16 cellular contexts compared by ENCODE assay signal in the genomic region with DNA sequence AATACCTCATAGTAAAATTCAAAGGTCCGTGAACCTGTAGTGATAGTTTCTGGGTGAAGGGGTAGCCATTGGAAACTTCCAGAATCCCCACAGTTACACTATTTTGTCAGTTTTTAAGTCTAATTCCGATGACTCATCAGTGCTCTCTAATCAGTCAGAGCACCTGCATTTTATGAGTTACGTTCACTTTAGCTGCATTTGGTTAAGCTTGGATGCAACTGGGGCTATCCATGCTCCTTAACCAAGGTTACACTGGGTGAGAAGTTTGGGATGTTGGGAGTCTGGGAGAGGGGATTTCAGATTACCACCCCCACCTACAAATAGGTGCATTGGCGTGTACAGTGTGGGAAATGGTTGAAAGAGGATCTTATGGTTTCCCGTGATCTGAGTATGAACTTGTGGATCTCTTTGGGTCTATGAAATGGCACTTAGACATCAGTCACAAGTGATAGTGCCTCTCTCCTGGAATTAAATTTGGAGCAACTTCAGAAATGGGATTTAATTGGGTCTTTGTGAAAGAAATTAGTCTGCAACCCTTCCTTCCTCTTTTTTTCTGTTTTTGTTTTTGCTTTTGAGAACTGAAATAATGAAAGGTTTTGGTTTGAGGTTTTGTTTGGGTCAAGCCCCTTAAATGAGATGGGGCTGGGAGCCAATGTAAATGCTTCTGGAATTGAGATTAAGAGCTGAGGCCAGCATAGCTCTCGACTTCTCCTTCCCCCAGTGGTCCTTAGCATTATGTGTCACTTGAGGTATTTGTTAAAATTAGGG. TPM values are rescaled to one million over a fixed set of nuclear protein-coding genes. Genes with fewer than 3 reads are reported as not detected.
DNase-seq lines count a peak whose midpoint lies in the region; ATAC-seq, FAIRE-seq and TF ChIP-seq lines count a peak whose summit lies in the region.
"Had no signal": no experiment of that assay in that cellular context is flagged by ENCODE, and none has a peak within 500 bp of the region (broad histone marks: within the 10 kb centered on the region; RNA-seq: fewer than 3 reads in every experiment).

No MANE protein-coding gene starts in this region.

- in situ Hi-C loops in GM12878 (cut with MboI), result no loop called here

- 23% methylated on average over 6 of the region's 6 CpGs for WGBS in GM12878 (ENCODE audit: insufficient coverage, insufficient replicate concordance, low lambda C conversion rate, missing lambda C conversion rate)
- 78% methylated on average over 6 of the region's 6 CpGs for WGBS in prostate gland

- no peaks in the 10 kb centered on the region for H3K79me2 ChIP-seq in KMS-11 (ENCODE audit: insufficient read depth, low read depth)
- no peaks in the 10 kb centered on the region for H3K79me2 ChIP-seq in GM12878 (ENCODE audit: control insufficient read depth, insufficient read depth, low read length)

- BruUV-seq in GM12878 (replicated peaks; lab: Mats Ljungman, UMichigan), result no TSS peak

- H3K27ac ChIP-seq in KMS-11 (no peak overlapping the region), GM12878 (ENCODE audit: control insufficient read depth, insufficient read depth) (no peak overlapping the region), prostate gland (peak overlapping the region; percentile 81 to 90)
- H3K27ac ChIP-seq: cardiac muscle cell, sigmoid colon had no signal

- H2AFZ ChIP-seq in KMS-11 (ENCODE audit: low read depth) (no peak overlapping the region), GM12878 (ENCODE audit: control insufficient read depth, low read depth, low read length) (no peak overlapping the region)

- H3K36me3 ChIP-seq in KMS-11 (ENCODE audit: insufficient read depth) (no peaks in the 10 kb centered on the region), GM12878 (ENCODE audit: control insufficient read depth in 2 of 2, insufficient read depth in 2 of 2, low read length in 1 of 2) (no peaks in the 10 kb centered on the region), prostate gland (peaks cover 0 to 2% of the 10 kb centered on the region in 2 donors)
- H3K36me3 ChIP-seq: cardiac muscle cell, sigmoid colon had no signal

- no peak for DNase-seq in GM12892 (ENCODE audit: insufficient read length)
- no peak for DNase-seq in GM12878 (ENCODE audit: low read depth, low spot score)
- no peak for DNase-seq in prostate gland (ENCODE audit: low spot score)
- DNase-seq in NCI-H446 (lab: John Stamatoyannopoulos, UW), result no peak
- no peak for DNase-seq in activated CD4-positive, CD25-positive, alpha-beta regulatory T cell treated with anti-CD3 and anti-CD28 coated beads, Interleukin-2, amount 50 U/mL, for 72 hours
- DNase-seq in NCI-H2081 (lab: John Stamatoyannopoulos, UW), result no peak
- DNase-seq: CD8-positive, alpha-beta memory T cell; GF-D8; head of caudate nucleus; left cardiac atrium; naive B cell; NCI-H2171; Peyer's patch; sigmoid colon had no signal

- CTCF ChIA-PET in GM12878 (lab: Yijun Ruan, JAX), result no interaction called here

- RAD21 ChIA-PET in GM12878 (lab: Charles Lee; ENCODE audit: unreplicated experiment), result no interaction called here

- intact Hi-C loops in GM12878 (cut with micrococcal nuclease; ENCODE audit: unreplicated experiment), result loop anchor here (5.0 kb wide), 1 partner anchor 65 kb away; no protein-coding TSS in a partner anchor
- intact Hi-C loops in prostate gland (cut with DNase I), result no loop called here

- no peak for TF ChIP-seq EP300 in GM12878 (IDR thresholded peaks at IDR 0.05; ENCODE audit: borderline replicate concordance in 1 of 2, control insufficient read depth in 1 of 2, low read depth in 2 of 2, low read length in 2 of 2)

- no peak overlapping the region for H3K9ac ChIP-seq in KMS-11
- no peak overlapping the region for H3K9ac ChIP-seq in GM12878 (ENCODE audit: control insufficient read depth, insufficient read depth, low read length)

- no peak for TF ChIP-seq CTCF in KMS-11 (conservative IDR thresholded peaks at IDR 0.05; ENCODE audit: low read depth, low read length)
- TF ChIP-seq CTCF in GM12878 (IDR thresholded peaks at IDR 0.05 in 2 of 3, conservative IDR thresholded peaks at IDR 0.05 in 1 of 3; ENCODE audit: control insufficient read depth in 2 of 3, extremely low read depth in 1 of 3, insufficient read depth in 1 of 3, low read depth in 3 of 3, low read length in 3 of 3), result no peak
- TF ChIP-seq CTCF in prostate gland (IDR thresholded peaks at IDR 0.05), result no peak

- no peak for TF ChIP-seq POLR2A in GM12892 (IDR thresholded peaks at IDR 0.05; ENCODE audit: low read depth, low read length)
- no peak for TF ChIP-seq POLR2A in GM12878 (IDR thresholded peaks at IDR 0.05; ENCODE audit: low read depth, low read length)
- TF ChIP-seq POLR2A in prostate gland (IDR thresholded peaks at IDR 0.05), result no peak

- peak; percentile 70 for FAIRE-seq in GM12892 (lab: Jason Lieb, UNC)
- FAIRE-seq in GM12878 (lab: Jason Lieb, UNC), result no peak

- H3K9me3 ChIP-seq in GM12878 (replicated peaks; ENCODE audit: control insufficient read depth, insufficient read depth, low read length) (no peaks in the 10 kb centered on the region; the same call in 1 of the 3 replicates), prostate gland (no peaks in the 10 kb centered on the region)
- H3K9me3 ChIP-seq: Peyer's patch, sigmoid colon had no signal

- H3K4me2 ChIP-seq in KMS-11, result peak overlapping the region; percentile 92; the same call in 1 of the 2 replicates
- H3K4me2 ChIP-seq in GM12878 (ENCODE audit: control insufficient read depth, insufficient read depth), result peak overlapping the region; percentile 66

- no peak overlapping the region for H3K4me3 ChIP-seq in KMS-11 (IDR thresholded peaks at IDR 0.05; ENCODE audit: insufficient read depth, low read depth, low read length)
- H3K4me3 ChIP-seq in GM12878, result peak overlapping the region; percentile 9; the same call in 1 of the 2 replicates
- H3K4me3 ChIP-seq in prostate gland, result no peak overlapping the region
- H3K4me3 ChIP-seq: cardiac muscle cell, Peyer's patch, sigmoid colon had no signal

- H3K27me3 ChIP-seq in KMS-11 (ENCODE audit: insufficient read depth, low read depth), result no peaks in the 10 kb centered on the region; the same call in 1 of the 2 replicates
- no peaks in the 10 kb centered on the region for H3K27me3 ChIP-seq in GM12878 (replicated peaks in 1 of 2; ENCODE audit: control insufficient read depth in 2 of 2, insufficient read depth in 2 of 2, low read length in 1 of 2)
- H3K27me3 ChIP-seq in prostate gland (replicated peaks; ENCODE audit: insufficient read depth), result no peaks in the 10 kb centered on the region
- H3K27me3 ChIP-seq: cardiac muscle cell, Peyer's patch, sigmoid colon had no signal

- H3K4me1 ChIP-seq in KMS-11 (ENCODE audit: low read depth, poor library complexity, severe bottlenecking), result peaks cover 47% of the 10 kb centered on the region
- peaks cover 41% of the 10 kb centered on the region for H3K4me1 ChIP-seq in GM12878 (ENCODE audit: control insufficient read depth, insufficient read depth, low read length)
- peaks cover 33% of the 10 kb centered on the region for H3K4me1 ChIP-seq in prostate gland (replicated peaks)
- H3K4me1 ChIP-seq: sigmoid colon had no signal

- peak; percentile 28 for ATAC-seq in GM12878
- ATAC-seq: left cardiac atrium had no signal

- no peaks in the 10 kb centered on the region for H4K20me1 ChIP-seq in KMS-11 (ENCODE audit: insufficient read depth)
- H4K20me1 ChIP-seq in GM12878 (ENCODE audit: control insufficient read depth, insufficient read depth), result no peaks in the 10 kb centered on the region

- POLR2A ChIA-PET in GM12878 (lab: Charles Lee), result no interaction called here

- no peak for TF ChIP-seq RAD21 in GM12878 (IDR thresholded peaks at IDR 0.05; ENCODE audit: insufficient read depth, low read depth, low read length)

- SMC1A ChIA-PET in GM12878 (lab: Charles Lee; ENCODE audit: uncharacterized antibody, unreplicated experiment), result interaction anchor here (1.0 to 1.9 kb wide), 4 partner anchors 9 to 65 kb away, joined by 3 to 6 read pairs (median 4); no protein-coding TSS in a partner anchor

TF ChIP-seq in GM12878, 131 proteins besides CTCF, POLR2A, EP300 and RAD21 (continues in another document):
- TF ChIP-seq JUNB (IDR thresholded peaks at IDR 0.05), result peak; percentile 54
- peak; percentile 85 for TF ChIP-seq RUNX3 (IDR thresholded peaks at IDR 0.05; ENCODE audit: low read length)
- no peak for TF ChIP-seq SUZ12 (IDR thresholded peaks at IDR 0.05; ENCODE audit: unreplicated experiment)

RNA-seq across cellular contexts. Expression of gene EHF, which starts 31.5 kb away (rescaled TPM):
- not detected for polyA plus RNA-seq in GM12892 (2012; ENCODE audit: missing spikeins)
- total RNA-seq in GM12878 (2013; cell fraction: nucleolus; rRNA removed), result not detected in 2 replicates
- total RNA-seq in GM12878 (2014; rRNA removed) (not detected in 2 replicates), GM12878 (2014; rRNA removed; fragmentation: Illumina TruSeq; extraction: Trizol) (0.04 TPM in 1 of 2 replicates, not detected in the other), GM12878 (2021) (0.16 and 0.33 TPM in 2 replicates), prostate gland (100 to 1,000 TPM; 164 to 332 TPM)
- polyA plus RNA-seq in GM12878 (2011; ENCODE audit: low read depth), result not detected
- polyA plus RNA-seq in GM12878 (2011; rRNA removed) (0.03 TPM in 1 of 2 replicates, not detected in the other), GM12878 (2014; fragmentation: Illumina TruSeq; extraction: Trizol) (0.19 TPM in 1 of 2 replicates, not detected in the other), GM12878 (2014; fragmentation: Nextera tagmentation; extraction: Ambion mirVana) (not detected), GM12878 (2014; rRNA removed) (0.04 and 0.38 TPM in 2 replicates), GM12878 (2016; fragmentation: Nextera tagmentation; extraction: Ambion mirVana) (under 1 TPM in 1 of 2 experiments, not detected in 1; 0.08 TPM)
- polyA plus RNA-seq in GM12878 (2011; cell fraction: cytosol; rRNA removed), result not detected in 2 replicates
- not detected in 2 replicates for polyA plus RNA-seq in GM12878 (2011; cell fraction: nucleus; rRNA removed)
- not detected in 2 replicates for polyA plus RNA-seq in GM12878 (2012)
- polyA minus RNA-seq in GM12878 (2011; rRNA and poly(A)+ RNA removed), result not detected in 2 replicates
- polyA minus RNA-seq in GM12878 (2011; cell fraction: cytosol; rRNA and poly(A)+ RNA removed), result not detected in 2 replicates
- polyA minus RNA-seq in GM12878 (2011; cell fraction: nucleus; rRNA and poly(A)+ RNA removed), result not detected in 2 replicates
- total RNA-seq: cardiac muscle cell had no signal
- polyA plus RNA-seq: cardiac muscle cell; CD8-positive, alpha-beta memory T cell had no signal

Comparison
In these comparisons a context has a peak if more than half of its experiments do, and no peak if none do; other contexts are left out.
1. H3K27ac ChIP-seq: peak in prostate gland (2 of 2); none in KMS-11 (single experiment) and GM12878 (single experiment).
2. RNA of gene EHF, which starts 31.5 kb away (total RNA-seq): 164 to 332 TPM in prostate gland; 0.04 to 0.33 TPM in GM12878; every median in the first group is over 100 times any median in the second.